Comparison of ENCODE assay signal across 26 cellular contexts in genomic region chr12:77835982-77836381, GRCh38. TPM values are rescaled to one million over a fixed set of nuclear protein-coding genes. Genes with fewer than 3 reads are reported as not detected.
"Had no signal": no experiment of that assay in that cellular context is flagged by ENCODE, and none has a peak within 500 bp of the region (broad histone marks: within the 10 kb centered on the region; RNA-seq: fewer than 3 reads in every experiment).

No MANE protein-coding gene starts in this region.

- ATAC-seq: activated CD8-positive, alpha-beta T cell treated with anti-CD3 and anti-CD28 coated beads, Interleukin-2, amount 10 ng/mL, durations not matched to agents 7 days and 5 days; esophagus mucosa; left lung; upper lobe of right lung had no signal

- H3K4me1 ChIP-seq: ascending aorta, breast epithelium, left lung, parathyroid adenoma, right lobe of liver, thyroid gland, upper lobe of right lung had no signal

- H3K27ac ChIP-seq: ascending aorta, breast epithelium, left lung, parathyroid adenoma, right lobe of liver, skin epidermis, thyroid gland, upper lobe of right lung had no signal

- H3K36me3 ChIP-seq: ascending aorta, breast epithelium, left lung, right lobe of liver, thyroid gland, upper lobe of right lung had no signal

- H3K9me3 ChIP-seq: ascending aorta, breast epithelium, left lung, right lobe of liver, thyroid gland, upper lobe of right lung had no signal

- DNase-seq: activated CD4-positive, alpha-beta T cell treated with anti-CD3 and anti-CD28 coated beads for 1 hour; activated CD4-positive, alpha-beta T cell treated with anti-CD3 and anti-CD28 coated beads, Interleukin-2, amount 50 U/mL, for 1 hour; activated CD8-positive, alpha-beta T cell treated with anti-CD3 and anti-CD28 coated beads, Interleukin-2, amount 10 ng/mL, durations not matched to agents 7 days and 5 days; activated gamma-delta T cell; activated naive CD4-positive, alpha-beta T cell treated with anti-CD3 and anti-CD28 coated beads, Interleukin-2, amount 50 U/mL, for 16 hours; effector memory CD4-positive, alpha-beta T cell; kidney; left lung; nephron progenitor cell; right lobe of liver; stimulated activated CD4-positive, alpha-beta T cell treated with anti-CD3 and anti-CD28 coated beads, Interleukin-1b, Interleukin-23, amount 100 ng/mL, for 48 hours; substantia nigra; T-helper 1 cell; thyroid gland; upper lobe of right lung had no signal

- H3K9me3 Mint-ChIP-seq: activated T-helper 1 cell treated with anti-CD3 and anti-CD28 coated beads, Interleukin-12 subunit alpha, Interleukin-12 subunit beta, Interleukin-2, Interleukin-4 antibody, amounts not matched to agents 30 ng/mL and 10 ng/mL and 1 ng/mL, durations not matched to agents 14 hours and 24 hours and 36 hours; nephron progenitor cell had no signal

- H2AFZ ChIP-seq: parathyroid adenoma had no signal

- H3K27ac Mint-ChIP-seq: activated CD8-positive, alpha-beta T cell treated with anti-CD3 and anti-CD28 coated beads, Interleukin-2, amount 10 ng/mL, durations not matched to agents 7 days and 5 days; activated T-helper 1 cell treated with anti-CD3 and anti-CD28 coated beads, Interleukin-12 subunit alpha, Interleukin-12 subunit beta, Interleukin-2, Interleukin-4 antibody, amounts not matched to agents 30 ng/mL and 10 ng/mL and 1 ng/mL, durations not matched to agents 14 hours and 24 hours and 36 hours; nephron progenitor cell; stimulated activated naive CD8-positive, alpha-beta T cell treated with anti-CD3 and anti-CD28 coated beads, Interleukin-15, Interleukin-2, amounts not matched to agents 100 ng/mL and 50 ng/mL, for 24 hours had no signal

- H3K27me3 ChIP-seq: ascending aorta, breast epithelium, left lung, right lobe of liver, thyroid gland, upper lobe of right lung had no signal

- H3K79me2 ChIP-seq: parathyroid adenoma had no signal

- H3K4me3 Mint-ChIP-seq: activated CD8-positive, alpha-beta T cell treated with anti-CD3 and anti-CD28 coated beads, Interleukin-2, amount 10 ng/mL, durations not matched to agents 7 days and 5 days; activated T-helper 1 cell treated with anti-CD3 and anti-CD28 coated beads, Interleukin-12 subunit alpha, Interleukin-12 subunit beta, Interleukin-2, Interleukin-4 antibody, amounts not matched to agents 30 ng/mL and 10 ng/mL and 1 ng/mL, durations not matched to agents 14 hours and 24 hours and 36 hours; central memory CD8-positive, alpha-beta T cell; nephron progenitor cell; stimulated activated naive CD8-positive, alpha-beta T cell treated with anti-CD3 and anti-CD28 coated beads, Interleukin-15, Interleukin-2, amounts not matched to agents 100 ng/mL and 50 ng/mL, for 24 hours had no signal

- H3K27me3 Mint-ChIP-seq: central memory CD8-positive, alpha-beta T cell; stimulated activated naive CD8-positive, alpha-beta T cell treated with anti-CD3 and anti-CD28 coated beads, Interleukin-15, Interleukin-2, amounts not matched to agents 100 ng/mL and 50 ng/mL, for 24 hours had no signal

- H3K4me3 ChIP-seq: ascending aorta, breast epithelium, left lung, right lobe of liver, skin epidermis, thyroid gland, upper lobe of right lung had no signal

- FAIRE-seq: colon, endothelial cell of umbilical vein, kidney, TTC549 had no signal

- H3K4me1 Mint-ChIP-seq: central memory CD8-positive, alpha-beta T cell; nephron progenitor cell had no signal

- H3K9ac ChIP-seq: parathyroid adenoma had no signal

RNA-seq across cellular contexts. Expression of gene NAV3, which starts 5.3 kb away (rescaled TPM):
- total RNA-seq: activated CD8-positive, alpha-beta T cell treated with anti-CD3 and anti-CD28 coated beads, Interleukin-2, amount 10 ng/mL, durations not matched to agents 7 days and 5 days; activated T-helper 1 cell treated with anti-CD3 and anti-CD28 coated beads, Interleukin-12 subunit alpha, Interleukin-12 subunit beta, Interleukin-2, Interleukin-4 antibody, amounts not matched to agents 30 ng/mL and 10 ng/mL and 1 ng/mL, durations not matched to agents 14 hours and 24 hours and 36 hours had no signal
